ENCODE assay signal across 1 cellular context in the genomic region with DNA sequence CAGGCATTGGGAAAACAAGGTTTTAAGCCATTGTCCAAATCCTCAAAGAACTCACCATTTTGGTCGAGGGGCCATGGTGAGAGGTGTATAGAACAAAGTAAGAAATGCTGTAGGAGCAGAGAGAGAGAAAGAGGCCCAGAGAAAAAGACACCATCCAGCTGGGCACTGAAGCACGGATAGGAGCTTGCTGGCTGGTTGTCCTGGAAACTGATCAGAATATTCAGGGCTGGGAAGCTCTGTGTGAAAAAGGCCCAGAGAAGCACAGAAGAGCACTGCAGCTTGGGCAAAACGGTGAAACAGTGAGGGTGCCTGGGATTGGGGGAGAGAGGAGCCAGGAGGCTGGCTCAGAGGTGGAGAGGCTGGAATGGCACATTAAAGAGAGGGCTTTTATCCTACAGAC.
TF ChIP-seq lines count a peak whose summit lies in the region.

No MANE protein-coding gene starts in this region.

TF ChIP-seq in HepG2, 621 proteins besides CTCF, POLR2A, EP300 and RAD21:
- TF ChIP-seq RBM22 (optimal IDR thresholded peaks at IDR 0.05; ENCODE audit: low read length), result peak; percentile 5
- TF ChIP-seq ZNF235 (CRISPR knock-in tag; IDR thresholded peaks at IDR 0.05; ENCODE audit: borderline replicate concordance), result no peak
